In genomic region chr10:119166111-119166500, GRCh38 we compare ENCODE assay signal across 8 cellular contexts. TPM values are rescaled to one million over a fixed set of nuclear protein-coding genes. Genes with fewer than 3 reads are reported as not detected.
DNase-seq lines count a peak whose midpoint lies in the region; ATAC-seq and TF ChIP-seq lines count a peak whose summit lies in the region.

No MANE protein-coding gene starts in this region.

- H3K4me1 Mint-ChIP-seq in CD8-positive, alpha-beta memory T cell: peaks cover 25 to 45% (median 25%) of the 10 kb centered on the region in 3 donors

- intact Hi-C loops in mucosa of descending colon (cut with DNase I, micrococcal nuclease): no loop called here

- H3K4me1 ChIP-seq in CD8-positive, alpha-beta memory T cell (ENCODE audit: insufficient read depth, low read length): peaks cover 16% of the 10 kb centered on the region
- peaks cover 9% of the 10 kb centered on the region for H3K4me1 ChIP-seq in mucosa of descending colon (ENCODE audit: low read depth)

- peak overlapping the region; percentile 81 to 97 (median 95) for H3K27ac Mint-ChIP-seq in CD8-positive, alpha-beta memory T cell

- DNase-seq in CD8-positive, alpha-beta memory T cell: no peak
- DNase-seq in brain microvascular endothelial cell (no peak), mucosa of descending colon (peak in 1 of 3 donors; percentile 36), RKO (ENCODE audit: low spot score) (no peak), GM19240 (ENCODE audit: insufficient read length, low spot score) (no peak), D341Med (ENCODE audit: low spot score) (no peak)
- no peak for DNase-seq in stimulated activated CD4-positive, alpha-beta T cell treated with anti-CD3 and anti-CD28 coated beads, Interleukin-4, amount 100 ng/mL, for 4 hours

- H3K27ac ChIP-seq in CD8-positive, alpha-beta memory T cell (ENCODE audit: low read depth, low read length): peak overlapping the region; percentile 72
- no peak overlapping the region for H3K27ac ChIP-seq in brain microvascular endothelial cell

- H3K27me3 Mint-ChIP-seq in CD8-positive, alpha-beta memory T cell: peaks cover 0 to 1% of the 10 kb centered on the region in 2 donors

- H3K36me3 ChIP-seq in CD8-positive, alpha-beta memory T cell (ENCODE audit: insufficient read depth, low read length): peaks cover 10% of the 10 kb centered on the region
- H3K36me3 ChIP-seq in brain microvascular endothelial cell (replicated peaks): peaks cover 26% of the 10 kb centered on the region
- H3K36me3 ChIP-seq in mucosa of descending colon (ENCODE audit: low read depth): peaks cover 4% of the 10 kb centered on the region

- peak overlapping the region; percentile 91 for H3K4me3 ChIP-seq in CD8-positive, alpha-beta memory T cell (ENCODE audit: low read length)
- H3K4me3 ChIP-seq in brain microvascular endothelial cell (ENCODE audit: low read depth, low read length): peak overlapping the region; percentile 77
- peak overlapping the region; percentile 66 for H3K4me3 ChIP-seq in mucosa of descending colon

- ATAC-seq in HG03196 (IDR thresholded peaks at IDR 0.05; ENCODE audit: unreplicated experiment): peak; percentile 2
- peak; percentile 13 for ATAC-seq in mucosa of descending colon

- TF ChIP-seq CTCF in brain microvascular endothelial cell (IDR thresholded peaks at IDR 0.05; ENCODE audit: low read depth, low read length, missing control alignments) (no peak), mucosa of descending colon (IDR thresholded peaks at IDR 0.05) (no peak)

- H3K27me3 ChIP-seq in CD8-positive, alpha-beta memory T cell (ENCODE audit: insufficient read depth, low read length, poor library complexity, severe bottlenecking): no peaks in the 10 kb centered on the region
- no peaks in the 10 kb centered on the region for H3K27me3 ChIP-seq in brain microvascular endothelial cell (replicated peaks)

- no peaks in the 10 kb centered on the region for H3K9me3 ChIP-seq in CD8-positive, alpha-beta memory T cell (ENCODE audit: low read length)
- no peaks in the 10 kb centered on the region for H3K9me3 ChIP-seq in mucosa of descending colon

- H3K36me3 Mint-ChIP-seq in CD8-positive, alpha-beta memory T cell: peaks cover 5 to 52% (median 16%) of the 10 kb centered on the region in 3 donors

- H3K4me3 Mint-ChIP-seq in CD8-positive, alpha-beta memory T cell: peak overlapping the region; percentile 83 to 94 (median 92)

- POLR2A ChIA-PET in CD8-positive, alpha-beta memory T cell (lab: Charles Lee): interaction anchor here (1.5 to 1.9 kb wide), 2 partner anchors 41 to 377 kb away, joined by 5 to 8 read pairs; partner anchors contain the start of genes GRK5 and RGS10

- H3K9me3 Mint-ChIP-seq in CD8-positive, alpha-beta memory T cell: no peaks in the 10 kb centered on the region

- in situ Hi-C loops in brain microvascular endothelial cell (cut with HindIII; ENCODE audit: low pct_ligation_motif_present, low sequenced_read_pairs): no loop called here

- CTCF ChIA-PET in CD8-positive, alpha-beta memory T cell (lab: Charles Lee): no interaction called here

RNA-seq across cellular contexts. Expression of gene SFXN4, which starts 0.6 kb away (rescaled TPM):
- 10 to 100 TPM; 48.2 to 52.3 TPM for total RNA-seq in CD8-positive, alpha-beta memory T cell
- polyA plus RNA-seq in CD8-positive, alpha-beta memory T cell: 18.6 TPM
- 10 to 100 TPM; 25.4 to 48.8 (median 34.6) TPM for total RNA-seq in mucosa of descending colon

RNA-seq across cellular contexts. Expression of gene PRDX3, which starts 12.5 kb away (rescaled TPM):
- 100 to 1,000 TPM; 203 to 207 TPM for total RNA-seq in CD8-positive, alpha-beta memory T cell
- polyA plus RNA-seq in CD8-positive, alpha-beta memory T cell: 83.3 TPM
- 100 to 1,000 TPM in 2 of 3 donors, 10 to 100 TPM in 1; 98.6 to 140 (median 107) TPM for total RNA-seq in mucosa of descending colon

RNA-seq across cellular contexts. Expression of gene GRK5, which starts 41.3 kb away (rescaled TPM):
- 10 to 100 TPM; 13.6 to 13.8 TPM for total RNA-seq in CD8-positive, alpha-beta memory T cell
- polyA plus RNA-seq in CD8-positive, alpha-beta memory T cell: 7.7 TPM
- total RNA-seq in mucosa of descending colon: 10 to 100 TPM in 1 of 3 donors, 1 to 10 TPM in 2; 6.6 to 27.1 (median 8.3) TPM
